In genomic region chr7:158748335-158748734, GRCh38 we compare ENCODE assay signal across 1 cellular context.
A peak's percentile ranks its signal among the peaks of the same experiment; 100 is the strongest.
TF ChIP-seq lines count a peak whose summit lies in the region.

No MANE protein-coding gene starts in this region.

TF ChIP-seq in K562, 482 proteins besides CTCF, POLR2A, EP300 and RAD21 (continued from another document):
- TF ChIP-seq ZBTB49 (CRISPR knock-in tag; IDR thresholded peaks at IDR 0.05; ENCODE audit: borderline replicate concordance) (no peak), SIN3B (IDR thresholded peaks at IDR 0.05; ENCODE audit: low read depth) (no peak), TAL1 (IDR thresholded peaks at IDR 0.05) (peak; percentile 29; the same call in 1 of the 2 replicates), TCF3 (CRISPR knock-in tag; IDR thresholded peaks at IDR 0.05) (peak; percentile 63), NR1H2 (CRISPR knock-in tag; IDR thresholded peaks at IDR 0.05) (no peak), ZNF395 (CRISPR knock-in tag; IDR thresholded peaks at IDR 0.05) (no peak), KDM4B (IDR thresholded peaks at IDR 0.05; ENCODE audit: borderline replicate concordance in 2 of 2, low read depth in 1 of 2) (no peak), POLR2AphosphoS5 (IDR thresholded peaks at IDR 0.05; ENCODE audit: control insufficient read depth, insufficient read depth, low read depth, low read length) (peak; percentile 36; the same call in 1 of the 2 replicates), CBFA2T2 (conservative IDR thresholded peaks at IDR 0.05) (peak; percentile 53), ARID1B (IDR thresholded peaks at IDR 0.05) (peak; percentile 46; the same call in 1 of the 2 replicates)
